In the genomic region with DNA sequence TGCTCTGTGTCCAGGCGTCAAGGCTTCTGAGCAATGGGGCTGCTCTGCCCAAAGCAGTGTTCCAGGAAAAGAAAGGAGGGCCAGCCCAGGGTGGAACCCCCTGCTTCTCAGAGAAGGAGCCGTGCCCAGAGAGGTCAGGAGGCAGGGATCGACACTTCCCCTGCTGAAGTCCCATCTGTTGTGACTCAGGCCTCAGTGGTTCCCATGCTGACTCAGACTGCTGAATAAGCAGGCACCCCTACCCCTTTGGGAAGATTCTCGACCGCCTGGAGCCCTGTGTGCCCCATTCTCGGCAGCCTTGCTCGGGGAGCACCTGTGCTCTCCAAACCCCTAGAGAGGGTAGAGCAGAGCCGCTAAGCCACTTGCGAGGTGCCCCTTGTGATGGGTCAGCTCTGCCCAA, we compare ENCODE assay signal across 2 cellular contexts.
TF ChIP-seq lines count a peak whose summit lies in the region.

No MANE protein-coding gene starts in this region.

TF ChIP-seq in A549, 52 proteins besides CTCF, POLR2A, EP300 and RAD21:
- TF ChIP-seq BHLHE40 (IDR thresholded peaks at IDR 0.05; ENCODE audit: low read depth, low read length), result no peak
- no peak for TF ChIP-seq CHD4 (IDR thresholded peaks at IDR 0.05; ENCODE audit: borderline replicate concordance)
- TF ChIP-seq, protein P1, sequence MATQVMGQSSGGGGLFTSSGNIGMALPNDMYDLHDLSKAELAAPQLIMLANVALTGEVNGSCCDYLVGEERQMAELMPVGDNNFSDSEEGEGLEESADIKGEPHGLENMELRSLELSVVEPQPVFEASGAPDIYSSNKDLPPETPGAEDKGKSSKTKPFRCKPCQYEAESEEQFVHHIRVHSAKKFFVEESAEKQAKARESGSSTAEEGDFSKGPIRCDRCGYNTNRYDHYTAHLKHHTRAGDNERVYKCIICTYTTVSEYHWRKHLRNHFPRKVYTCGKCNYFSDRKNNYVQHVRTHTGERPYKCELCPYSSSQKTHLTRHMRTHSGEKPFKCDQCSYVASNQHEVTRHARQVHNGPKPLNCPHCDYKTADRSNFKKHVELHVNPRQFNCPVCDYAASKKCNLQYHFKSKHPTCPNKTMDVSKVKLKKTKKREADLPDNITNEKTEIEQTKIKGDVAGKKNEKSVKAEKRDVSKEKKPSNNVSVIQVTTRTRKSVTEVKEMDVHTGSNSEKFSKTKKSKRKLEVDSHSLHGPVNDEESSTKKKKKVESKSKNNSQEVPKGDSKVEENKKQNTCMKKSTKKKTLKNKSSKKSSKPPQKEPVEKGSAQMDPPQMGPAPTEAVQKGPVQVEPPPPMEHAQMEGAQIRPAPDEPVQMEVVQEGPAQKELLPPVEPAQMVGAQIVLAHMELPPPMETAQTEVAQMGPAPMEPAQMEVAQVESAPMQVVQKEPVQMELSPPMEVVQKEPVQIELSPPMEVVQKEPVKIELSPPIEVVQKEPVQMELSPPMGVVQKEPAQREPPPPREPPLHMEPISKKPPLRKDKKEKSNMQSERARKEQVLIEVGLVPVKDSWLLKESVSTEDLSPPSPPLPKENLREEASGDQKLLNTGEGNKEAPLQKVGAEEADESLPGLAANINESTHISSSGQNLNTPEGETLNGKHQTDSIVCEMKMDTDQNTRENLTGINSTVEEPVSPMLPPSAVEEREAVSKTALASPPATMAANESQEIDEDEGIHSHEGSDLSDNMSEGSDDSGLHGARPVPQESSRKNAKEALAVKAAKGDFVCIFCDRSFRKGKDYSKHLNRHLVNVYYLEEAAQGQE (IDR thresholded peaks at IDR 0.05), result no peak
- TF ChIP-seq TP53 (CRISPR knock-in tag; IDR thresholded peaks at IDR 0.05), result no peak

TF ChIP-seq in WTC11, 78 proteins besides CTCF, POLR2A, EP300 and RAD21:
- TF ChIP-seq NFYB (CRISPR knock-in tag; conservative IDR thresholded peaks at IDR 0.05; ENCODE audit: low read depth), result no peak
- TF ChIP-seq TEAD4 (CRISPR knock-in tag; IDR thresholded peaks at IDR 0.05), result no peak
TF ChIP-seq in WTC11: peak in this region for 0.
